8 cellular contexts compared by ENCODE assay signal in genomic region chr12:89353823-89354629, GRCh38. TPM values are rescaled to one million over a fixed set of nuclear protein-coding genes. Genes with fewer than 3 reads are reported as not detected.
DNase-seq lines count a peak whose midpoint lies in the region; ATAC-seq and FAIRE-seq lines count a peak whose summit lies in the region.

No MANE protein-coding gene starts in this region.

- no peaks in the 10 kb centered on the region for H3K27me3 Mint-ChIP-seq in activated CD4-positive, alpha-beta memory T cell treated with anti-CD3 and anti-CD28 coated beads, Interleukin-2, amount 10 ng/mL, durations not matched to agents 7 days and 5 days

- H3K79me1 ChIP-seq in mesenchymal stem cell (replicated peaks; ENCODE audit: low read length, poor library complexity, severe bottlenecking) = peaks cover 4% of the 10 kb centered on the region

- H3K36me3 ChIP-seq in mesenchymal stem cell (ENCODE audit: control insufficient read depth in 1 of 2, insufficient read depth in 2 of 2, low read depth in 1 of 2, low read length in 2 of 2) = peaks cover 0 to 41% of the 10 kb centered on the region in 2 experiments

- peaks cover 31% of the 10 kb centered on the region for H3K4me1 Mint-ChIP-seq in activated CD4-positive, alpha-beta memory T cell treated with anti-CD3 and anti-CD28 coated beads, Interleukin-2, amount 10 ng/mL, durations not matched to agents 7 days and 5 days

- peak overlapping the region; percentile 100 for H4K91ac ChIP-seq in mesenchymal stem cell (ENCODE audit: low read length)

- under 1% methylated on average over 70 of the region's 75 CpGs for WGBS in mesenchymal stem cell

- H3K14ac ChIP-seq in mesenchymal stem cell (ENCODE audit: low read length in 2 of 2) = peak overlapping the region; percentile 72 to 78

- H3K23ac ChIP-seq in mesenchymal stem cell (ENCODE audit: low read length in 2 of 2) = peak overlapping the region; percentile 46 to 51

- peak; percentile 41 for ATAC-seq in HG02759 (IDR thresholded peaks at IDR 0.05; ENCODE audit: unreplicated experiment)

- peak overlapping the region; percentile 86 for H2AK5ac ChIP-seq in mesenchymal stem cell (ENCODE audit: low read length, severe bottlenecking)

- FAIRE-seq in G401.6 (lab: Jason Lieb, UNC) = peak; percentile 46

- CTCF ChIA-PET in activated CD4-positive, alpha-beta memory T cell treated with anti-CD3 and anti-CD28 coated beads, Interleukin-2, amount 10 ng/mL, durations not matched to agents 7 days and 5 days (lab: Charles Lee) = interaction anchor here (0.7 to 9.8 kb wide), 14 partner anchors 10 to 335 kb away, joined by 3 to 92 read pairs (median 4); partner anchors contain the start of gene GALNT4

- H3K4ac ChIP-seq in mesenchymal stem cell (ENCODE audit: low read depth in 1 of 2, low read length in 2 of 2) = peak overlapping the region; percentile 76 to 100

- H4K8ac ChIP-seq in mesenchymal stem cell (ENCODE audit: low read length) = peak overlapping the region; percentile 98

- H2BK15ac ChIP-seq in mesenchymal stem cell (ENCODE audit: low read depth, poor library complexity, severe bottlenecking) = peak overlapping the region; percentile 99

- DNase-seq in NCI-H345 (lab: John Stamatoyannopoulos, UW) (peak; percentile 84), mesenchymal stem cell (peak; percentile 76), DMS114 treated with DMSO at 0.1 percent for 48 hours (lab: John Stamatoyannopoulos, UW; ENCODE audit: unreplicated experiment) (no peak)
- peak; percentile 89 for DNase-seq in activated CD4-positive, alpha-beta memory T cell treated with anti-CD3 and anti-CD28 coated beads, Interleukin-2, amount 10 ng/mL, durations not matched to agents 7 days and 5 days
- peak; percentile 41 for DNase-seq in effector CD4-positive, alpha-beta T cell
- peak; percentile 46 for DNase-seq in stimulated activated CD8-positive, alpha-beta memory T cell treated with anti-CD3 and anti-CD28 coated beads, Interleukin-12 subunit alpha, Interleukin-12 subunit beta, amount 100 ng/mL, for 4 hours (ENCODE audit: low read depth)

- H3K27ac Mint-ChIP-seq in activated CD4-positive, alpha-beta memory T cell treated with anti-CD3 and anti-CD28 coated beads, Interleukin-2, amount 10 ng/mL, durations not matched to agents 7 days and 5 days = peak overlapping the region; percentile 93

- peak overlapping the region; percentile 98 for H2BK120ac ChIP-seq in mesenchymal stem cell (ENCODE audit: low read depth, low read length)

- H3K36me3 Mint-ChIP-seq in activated CD4-positive, alpha-beta memory T cell treated with anti-CD3 and anti-CD28 coated beads, Interleukin-2, amount 10 ng/mL, durations not matched to agents 7 days and 5 days (ENCODE audit: low read depth) = peaks cover 29% of the 10 kb centered on the region

- H3K4me3 ChIP-seq in mesenchymal stem cell (ENCODE audit: insufficient read depth in 1 of 2, low read depth in 1 of 2, low read length in 2 of 2) = peak overlapping the region; percentile 72 to 98

- H3K4me3 Mint-ChIP-seq in activated CD4-positive, alpha-beta memory T cell treated with anti-CD3 and anti-CD28 coated beads, Interleukin-2, amount 10 ng/mL, durations not matched to agents 7 days and 5 days = peak overlapping the region; percentile 98

- peak overlapping the region; percentile 51 to 85 for H2BK12ac ChIP-seq in mesenchymal stem cell (ENCODE audit: low read length in 2 of 2)

- H3K18ac ChIP-seq in mesenchymal stem cell (ENCODE audit: low read depth in 1 of 2, low read length in 2 of 2) = peak overlapping the region; percentile 98

- no peaks in the 10 kb centered on the region for H3K27me3 ChIP-seq in mesenchymal stem cell (ENCODE audit: control insufficient read depth in 1 of 2, insufficient read depth in 1 of 2, low read length in 2 of 2)

- POLR2A ChIA-PET in activated CD4-positive, alpha-beta memory T cell treated with anti-CD3 and anti-CD28 coated beads, Interleukin-2, amount 10 ng/mL, durations not matched to agents 7 days and 5 days (lab: Charles Lee) = interaction anchor here (0.6 to 10.5 kb wide), 40 partner anchors 9 to 355 kb away, joined by 3 to 293 read pairs (median 11); partner anchors contain the start of genes ATP2B1, GALNT4 and POC1B

- H3K27ac ChIP-seq in mesenchymal stem cell (ENCODE audit: low read length, poor library complexity, severe bottlenecking) = peak overlapping the region; percentile 91

- peak overlapping the region; percentile 99 for H2BK5ac ChIP-seq in mesenchymal stem cell (ENCODE audit: low read depth, low read length, poor library complexity, severe bottlenecking)

- no peaks in the 10 kb centered on the region for H3K9me3 ChIP-seq in mesenchymal stem cell (ENCODE audit: control insufficient read depth, low read length)

- H3K9ac ChIP-seq in mesenchymal stem cell (ENCODE audit: low read length) = peak overlapping the region; percentile 100

- peak overlapping the region; percentile 77 for H3K4me2 ChIP-seq in mesenchymal stem cell (ENCODE audit: low read length, poor library complexity, severe bottlenecking)

- H3K9me3 Mint-ChIP-seq in activated CD4-positive, alpha-beta memory T cell treated with anti-CD3 and anti-CD28 coated beads, Interleukin-2, amount 10 ng/mL, durations not matched to agents 7 days and 5 days = no peaks in the 10 kb centered on the region

- H2AFZ ChIP-seq in mesenchymal stem cell (ENCODE audit: low read depth, low read length) = peak overlapping the region; percentile 42

- H3K4me1 ChIP-seq in mesenchymal stem cell (ENCODE audit: control insufficient read depth, insufficient read depth, low read depth, low read length) = peaks cover 7% of the 10 kb centered on the region

RNA-seq across cellular contexts. Expression of gene DUSP6, which starts 1.7 kb away (rescaled TPM):
- 100 to 1,000 TPM; 170 to 171 TPM for total RNA-seq in activated CD4-positive, alpha-beta memory T cell treated with anti-CD3 and anti-CD28 coated beads, Interleukin-2, amount 10 ng/mL, durations not matched to agents 7 days and 5 days
- 111 TPM for polyA plus RNA-seq in mesenchymal stem cell (2013, experiment 1 of 2)
- polyA plus RNA-seq in mesenchymal stem cell (2013, experiment 2 of 2) = 114 TPM
